In the genomic region with DNA sequence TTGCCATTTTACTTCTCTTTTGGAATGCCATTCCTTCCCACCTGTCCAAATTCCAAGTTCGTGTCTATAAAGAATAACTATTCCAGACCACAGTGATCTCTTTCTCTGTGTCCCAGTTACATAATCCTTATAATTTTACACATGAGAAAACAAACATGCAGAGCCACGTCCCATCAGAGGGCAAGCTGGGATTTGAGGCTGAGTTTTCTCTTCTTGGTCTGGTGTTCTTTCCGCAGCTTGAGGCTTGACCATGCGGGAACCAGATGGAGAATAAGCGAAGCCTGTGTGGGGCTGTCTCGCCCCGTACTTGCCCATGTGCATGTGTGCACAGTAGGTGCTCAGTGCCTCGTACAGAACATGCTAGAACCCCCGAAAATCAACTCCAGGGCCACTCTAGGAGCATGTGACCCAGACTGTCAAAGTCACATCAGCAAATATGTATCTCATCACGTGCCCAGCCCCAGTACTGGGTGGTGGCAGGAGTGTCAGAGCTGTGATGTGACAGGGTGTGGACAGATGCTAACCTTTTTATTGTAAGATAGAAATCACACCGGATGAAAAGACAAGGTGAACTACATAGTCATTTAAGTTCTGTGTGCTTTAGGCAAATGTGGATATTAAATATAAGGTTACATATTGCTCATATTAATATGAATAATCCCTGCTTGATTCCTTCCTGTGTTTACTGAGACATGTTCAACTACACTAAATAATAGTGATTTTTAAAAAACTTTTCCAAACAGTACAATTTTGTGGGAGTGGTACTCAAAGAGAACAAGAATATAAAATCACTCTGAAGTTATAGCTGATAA, we compare ENCODE assay signal across 10 cellular contexts. TPM values are rescaled to one million over a fixed set of nuclear protein-coding genes. Genes with fewer than 3 reads are reported as not detected.
A peak's percentile ranks its signal among the peaks of the same experiment; 100 is the strongest.
DNase-seq lines count a peak whose midpoint lies in the region; ATAC-seq and TF ChIP-seq lines count a peak whose summit lies in the region.
"Had no signal": no experiment of that assay in that cellular context is flagged by ENCODE, and none has a peak within 500 bp of the region (broad histone marks: within the 10 kb centered on the region; RNA-seq: fewer than 3 reads in every experiment).

No MANE protein-coding gene starts in this region.

- peak overlapping the region; percentile 94 for H3K27ac ChIP-seq in CD4-positive, CD25-positive, alpha-beta regulatory T cell (ENCODE audit: insufficient read depth, low read length, poor library complexity, severe bottlenecking)

- H3K27me3 ChIP-seq in CD4-positive, CD25-positive, alpha-beta regulatory T cell (ENCODE audit: control insufficient read depth, insufficient read depth, low read length) = no peaks in the 10 kb centered on the region
- H3K27me3 ChIP-seq in NT2/D1 (ENCODE audit: insufficient read depth, insufficient read length) = no peaks in the 10 kb centered on the region

- POLR2A ChIA-PET in naive thymus-derived CD8-positive, alpha-beta T cell (lab: Charles Lee) = no interaction called here

- no peaks in the 10 kb centered on the region for H3K9me3 Mint-ChIP-seq in CD4-positive, CD25-positive, alpha-beta regulatory T cell
- no peaks in the 10 kb centered on the region for H3K9me3 Mint-ChIP-seq in chondrocyte (ENCODE audit: low read depth)
- no peaks in the 10 kb centered on the region for H3K9me3 Mint-ChIP-seq in naive thymus-derived CD8-positive, alpha-beta T cell

- H3K27me3 Mint-ChIP-seq in CD4-positive, CD25-positive, alpha-beta regulatory T cell = peaks cover 8% of the 10 kb centered on the region
- H3K27me3 Mint-ChIP-seq in chondrocyte (ENCODE audit: low read depth) = no peaks in the 10 kb centered on the region
- no peaks in the 10 kb centered on the region for H3K27me3 Mint-ChIP-seq in naive thymus-derived CD8-positive, alpha-beta T cell

- DNase-seq in CD4-positive, CD25-positive, alpha-beta regulatory T cell = peak; percentile 9 to 57 (median 22)
- DNase-seq in NT2/D1 (ENCODE audit: low read depth, low spot score) (no peak), chondrocyte (ENCODE audit: low spot score) (no peak), NCI-H82 treated with DMSO at 0.1 percent for 48 hours (lab: John Stamatoyannopoulos, UW; ENCODE audit: unreplicated experiment) (no peak), GDM1 (lab: John Stamatoyannopoulos, UW) (no peak)
- DNase-seq in naive thymus-derived CD8-positive, alpha-beta T cell = no peak
- no peak for DNase-seq in activated CD8-positive, alpha-beta memory T cell treated with anti-CD3 and anti-CD28 coated beads for 24 hours
- DNase-seq: GF-D8, NCI-H2171 had no signal

- peaks cover 19% of the 10 kb centered on the region for H3K36me3 Mint-ChIP-seq in CD4-positive, CD25-positive, alpha-beta regulatory T cell
- H3K36me3 Mint-ChIP-seq in chondrocyte (ENCODE audit: low read depth) = peaks cover 8% of the 10 kb centered on the region
- peaks cover 0 to 48% (median 18%) of the 10 kb centered on the region in 3 donors for H3K36me3 Mint-ChIP-seq in naive thymus-derived CD8-positive, alpha-beta T cell

- peak overlapping the region; percentile 52 to 98 (median 83) for H3K4me3 Mint-ChIP-seq in CD4-positive, CD25-positive, alpha-beta regulatory T cell
- peak overlapping the region; percentile 58 for H3K4me3 Mint-ChIP-seq in chondrocyte (ENCODE audit: unreplicated experiment)
- H3K4me3 Mint-ChIP-seq in naive thymus-derived CD8-positive, alpha-beta T cell = peak overlapping the region; percentile 22 to 96 (median 56)

- no peak for ATAC-seq in CD4-positive, CD25-positive, alpha-beta regulatory T cell (ENCODE audit: low read depth in 2 of 2)
- ATAC-seq in naive thymus-derived CD8-positive, alpha-beta T cell = no peak
- no peak for ATAC-seq in GM19324 (IDR thresholded peaks at IDR 0.05; ENCODE audit: low FRiP score, unreplicated experiment)

- peaks cover 29 to 55% (median 35%) of the 10 kb centered on the region in 4 donors for H3K4me1 Mint-ChIP-seq in CD4-positive, CD25-positive, alpha-beta regulatory T cell
- H3K4me1 Mint-ChIP-seq in chondrocyte (ENCODE audit: low read depth) = peaks cover 38% of the 10 kb centered on the region
- peaks cover 22 to 52% (median 37%) of the 10 kb centered on the region in 4 donors for H3K4me1 Mint-ChIP-seq in naive thymus-derived CD8-positive, alpha-beta T cell

- H3K27ac Mint-ChIP-seq in CD4-positive, CD25-positive, alpha-beta regulatory T cell = peak overlapping the region; percentile 79 to 94 (median 90)
- peak overlapping the region; percentile 0 for H3K27ac Mint-ChIP-seq in chondrocyte (ENCODE audit: unreplicated experiment)
- H3K27ac Mint-ChIP-seq in naive thymus-derived CD8-positive, alpha-beta T cell = peak overlapping the region; percentile 40 to 97 (median 86)

- peaks cover 50% of the 10 kb centered on the region for H3K4me1 ChIP-seq in CD4-positive, CD25-positive, alpha-beta regulatory T cell (ENCODE audit: control insufficient read depth, insufficient read depth, low read length, poor library complexity, severe bottlenecking)
- H3K4me1 ChIP-seq in NT2/D1 (ENCODE audit: insufficient read depth, insufficient read length) = peaks cover 3% of the 10 kb centered on the region

- TF ChIP-seq CTCF in chondrocyte (IDR thresholded peaks at IDR 0.05) = no peak

- no peaks in the 10 kb centered on the region for H3K9me3 ChIP-seq in CD4-positive, CD25-positive, alpha-beta regulatory T cell (ENCODE audit: control insufficient read depth in 2 of 2, low read length in 2 of 2)
- no peaks in the 10 kb centered on the region; the same call in 1 of the 2 replicates for H3K9me3 ChIP-seq in NT2/D1 (ENCODE audit: insufficient read depth, low read length)

- no peak overlapping the region for H3K9ac ChIP-seq in NT2/D1 (ENCODE audit: insufficient read length, low read depth)

- H3K36me3 ChIP-seq in CD4-positive, CD25-positive, alpha-beta regulatory T cell (ENCODE audit: control insufficient read depth, insufficient read depth, low read length) = peaks cover 33% of the 10 kb centered on the region
- peaks cover 38% of the 10 kb centered on the region for H3K36me3 ChIP-seq in NT2/D1 (ENCODE audit: insufficient read depth, insufficient read length, low read length)

- H3K4me3 ChIP-seq in CD4-positive, CD25-positive, alpha-beta regulatory T cell (ENCODE audit: low read depth, low read length) = peak overlapping the region; percentile 94
- peak overlapping the region; percentile 5 for H3K4me3 ChIP-seq in NT2/D1 (ENCODE audit: insufficient read length, low read depth)

RNA-seq across cellular contexts. Expression of gene INSIG1, which starts 3.2 kb away (rescaled TPM):
- total RNA-seq in CD4-positive, CD25-positive, alpha-beta regulatory T cell = 66.5 TPM
- polyA plus RNA-seq in CD4-positive, CD25-positive, alpha-beta regulatory T cell = 10 to 100 TPM; 38.4 to 66.1 (median 55.4) TPM
- total RNA-seq in chondrocyte = 21.3 to 33.7 TPM (median 31.8 TPM) in 3 replicates
- total RNA-seq in naive thymus-derived CD8-positive, alpha-beta T cell = 10 to 100 TPM; 50.3 to 53.0 TPM
- 10 to 100 TPM; 25.5 to 33.6 (median 33.0) TPM for polyA plus RNA-seq in naive thymus-derived CD8-positive, alpha-beta T cell

Comparison
In these comparisons a context has a peak if more than half of its experiments do, and no peak if none do; other contexts are left out.
1. DNase-seq: peak in CD4-positive, CD25-positive, alpha-beta regulatory T cell (3 of 3); none in NT2/D1 (single experiment), chondrocyte (single experiment), naive thymus-derived CD8-positive, alpha-beta T cell (0 of 10), NCI-H82 treated with DMSO at 0.1 percent for 48 hours (single experiment), activated CD8-positive, alpha-beta memory T cell treated with anti-CD3 and anti-CD28 coated beads for 24 hours (single experiment) and GDM1 (single experiment).
2. H3K27ac Mint-ChIP-seq: peak in every context shown above with its lines; median percentile 90 in CD4-positive, CD25-positive, alpha-beta regulatory T cell; 86 in naive thymus-derived CD8-positive, alpha-beta T cell; 0 in chondrocyte.
3. Peak in every context shown above with its lines, with median percentiles within 50 percentile points of each other: H3K4me3 Mint-ChIP-seq.